11 cellular contexts compared by ENCODE assay signal in the genomic region with DNA sequence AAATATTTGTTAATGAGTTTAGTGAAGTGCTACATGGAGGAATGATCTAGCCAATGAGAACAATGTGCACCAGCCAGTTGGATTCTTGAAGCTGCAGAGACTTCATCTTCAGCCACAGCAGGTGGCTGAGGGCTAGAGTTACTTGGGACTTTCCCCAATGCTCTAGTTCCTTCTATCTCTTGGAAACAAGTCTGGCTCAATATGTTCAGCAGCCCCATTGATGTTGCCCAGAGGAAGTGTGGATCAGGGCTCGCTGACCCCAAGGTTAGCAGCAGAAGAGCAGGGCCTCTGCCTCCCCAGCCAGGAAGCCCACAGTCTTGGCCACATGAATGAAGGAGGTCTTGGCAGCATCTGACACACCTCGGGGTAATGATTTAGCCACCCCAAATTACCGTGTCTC.
DNase-seq lines count a peak whose midpoint lies in the region; ATAC-seq and TF ChIP-seq lines count a peak whose summit lies in the region.
"Had no signal": no experiment of that assay in that cellular context is flagged by ENCODE, and none has a peak within 500 bp of the region (broad histone marks: within the 10 kb centered on the region; RNA-seq: fewer than 3 reads in every experiment).

No MANE protein-coding gene starts in this region.

- H3K4me3 Mint-ChIP-seq in CD4-positive, alpha-beta memory T cell, result peak overlapping the region in 4 of 8 donors; percentile 13 to 75 (median 69)

- intact Hi-C loops in Right ventricle myocardium superior (cut with DNase I), result no loop called here
- intact Hi-C loops in Right ventricle myocardium inferior (cut with DNase I), result no loop called here
- intact Hi-C loops in CD4-positive, alpha-beta memory T cell (cut with micrococcal nuclease), result no loop called here

- H3K27me3 ChIP-seq in SU-DHL-6 (ENCODE audit: low read length), result no peaks in the 10 kb centered on the region
- H3K27me3 ChIP-seq in CD4-positive, alpha-beta memory T cell (ENCODE audit: insufficient read depth, low read length), result no peaks in the 10 kb centered on the region
- H3K27me3 ChIP-seq: vagina had no signal

- H4K20me1 ChIP-seq in SU-DHL-6 (ENCODE audit: low read depth, low read length), result no peaks in the 10 kb centered on the region

- H3K27ac Mint-ChIP-seq in CD4-positive, alpha-beta memory T cell, result peak overlapping the region in 1 of 7 donors; percentile 79

- POLR2A ChIA-PET in CD4-positive, alpha-beta memory T cell (lab: Charles Lee; ENCODE audit: partially characterized antibody), result no interaction called here

- H3K27me3 Mint-ChIP-seq in CD4-positive, alpha-beta memory T cell, result peaks cover 3 to 4% of the 10 kb centered on the region in 2 donors

- peaks cover 6% of the 10 kb centered on the region for H3K4me1 ChIP-seq in CD4-positive, alpha-beta memory T cell (ENCODE audit: insufficient read depth, low read length)
- H3K4me1 ChIP-seq: vagina had no signal

- no peak for DNase-seq in Right ventricle myocardium superior
- DNase-seq in Right ventricle myocardium inferior (ENCODE audit: missing footprints), result no peak
- DNase-seq in NCI-H2227 (lab: John Stamatoyannopoulos, UW; ENCODE audit: unreplicated experiment), result no peak
- DNase-seq in KBM-7, result no peak
- DNase-seq in HCEC 1CT, result no peak
- DNase-seq in CD4-positive, alpha-beta memory T cell, result no peak
- DNase-seq: DMS153 had no signal

- H3F3A ChIP-seq in SU-DHL-6 (ENCODE audit: insufficient read depth), result no peaks in the 10 kb centered on the region

- peaks cover 10 to 32% (median 17%) of the 10 kb centered on the region in 4 donors for H3K4me1 Mint-ChIP-seq in CD4-positive, alpha-beta memory T cell

- ATAC-seq in Right ventricle myocardium superior (ENCODE audit: poor library complexity) (peak; percentile 38), Right ventricle myocardium inferior (no peak), HG02885 (IDR thresholded peaks at IDR 0.05; ENCODE audit: poor library complexity, unreplicated experiment) (peak; percentile 47)
- ATAC-seq: Panc1 had no signal

- CTCF ChIA-PET in CD4-positive, alpha-beta memory T cell (lab: Charles Lee; ENCODE audit: partially characterized antibody), result interaction anchor here (0.8 to 1.4 kb wide), 3 partner anchors 11 to 147 kb away, joined by 3 to 6 read pairs (median 4); no protein-coding TSS in a partner anchor

- in situ Hi-C loops in KBM-7 (cut with MboI; ENCODE audit: low pct_unique_long_range_greater_than_20kb, low sequenced_read_pairs), result no loop called here

- no peaks in the 10 kb centered on the region for H3K9me2 ChIP-seq in SU-DHL-6 (replicated peaks; ENCODE audit: insufficient read depth, low read length)

- H3K79me2 ChIP-seq in SU-DHL-6 (ENCODE audit: insufficient read depth, low read length), result no peaks in the 10 kb centered on the region

- H3K9ac ChIP-seq in SU-DHL-6 (ENCODE audit: low read length), result peak overlapping the region; percentile 46

- H3K36me3 ChIP-seq in SU-DHL-6 (ENCODE audit: low read length), result no peaks in the 10 kb centered on the region
- H3K36me3 ChIP-seq in CD4-positive, alpha-beta memory T cell (ENCODE audit: insufficient read depth, low read length), result no peaks in the 10 kb centered on the region
- H3K36me3 ChIP-seq: vagina had no signal

- peak overlapping the region; percentile 44 for H3K4me3 ChIP-seq in SU-DHL-6 (ENCODE audit: insufficient read depth, low read length, poor library complexity, severe bottlenecking)
- no peak overlapping the region for H3K4me3 ChIP-seq in CD4-positive, alpha-beta memory T cell (ENCODE audit: low read length in 2 of 2)
- H3K4me3 ChIP-seq: vagina had no signal

- H2AFZ ChIP-seq in SU-DHL-6 (ENCODE audit: low read depth, low read length, severe bottlenecking), result peak overlapping the region; percentile 79

- peak overlapping the region; percentile 74 for H3K4me2 ChIP-seq in SU-DHL-6 (ENCODE audit: low read depth, low read length, poor library complexity, severe bottlenecking)

- no peak for TF ChIP-seq CTCF in SU-DHL-6 (IDR thresholded peaks at IDR 0.05; ENCODE audit: insufficient read depth, low read length, poor library complexity, severe bottlenecking)

- no peaks in the 10 kb centered on the region for H3K9me3 ChIP-seq in SU-DHL-6 (ENCODE audit: insufficient read depth, low read length)
- H3K9me3 ChIP-seq in CD4-positive, alpha-beta memory T cell (ENCODE audit: control insufficient read depth in 1 of 2, low read length in 2 of 2), result no peaks in the 10 kb centered on the region
- H3K9me3 ChIP-seq: vagina had no signal

- no peaks in the 10 kb centered on the region for H3K9me3 Mint-ChIP-seq in CD4-positive, alpha-beta memory T cell

- peak overlapping the region; percentile 74 for H3K27ac ChIP-seq in SU-DHL-6 (ENCODE audit: low read depth, low read length)
- H3K27ac ChIP-seq in CD4-positive, alpha-beta memory T cell (ENCODE audit: low read depth, low read length), result no peak overlapping the region
- H3K27ac ChIP-seq: vagina had no signal

- H3K36me3 Mint-ChIP-seq in CD4-positive, alpha-beta memory T cell, result no peaks in the 10 kb centered on the region
